In the genomic region with DNA sequence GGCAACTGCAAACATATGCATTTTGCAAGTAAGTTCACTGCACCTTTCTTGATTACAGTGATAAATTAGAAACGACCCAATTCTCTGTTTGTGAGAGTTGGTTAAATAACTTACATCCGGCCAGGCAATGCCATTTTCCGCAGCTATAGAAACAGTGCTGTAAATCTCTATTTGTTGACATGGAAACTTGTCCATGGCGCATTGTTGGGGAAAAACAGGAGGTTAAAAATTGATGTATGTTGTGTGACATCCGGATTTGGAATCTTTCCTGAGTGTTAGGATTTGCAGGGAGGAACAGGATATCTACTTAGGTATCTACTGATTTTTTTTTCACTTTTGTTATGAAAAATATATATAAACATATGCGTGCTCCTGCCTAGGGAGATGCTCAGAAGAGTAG, we compare ENCODE assay signal across 16 cellular contexts.
DNase-seq lines count a peak whose midpoint lies in the region; ATAC-seq and TF ChIP-seq lines count a peak whose summit lies in the region.
"Had no signal": no experiment of that assay in that cellular context is flagged by ENCODE, and none has a peak within 500 bp of the region (broad histone marks: within the 10 kb centered on the region; RNA-seq: fewer than 3 reads in every experiment).

No MANE protein-coding gene starts in this region.

- intact Hi-C loops in adrenal gland (cut with DNase I), result no loop called here

- H3K9me3 ChIP-seq in adrenal gland (replicated peaks in 1 of 3), result no peaks in the 10 kb centered on the region
- H3K9me3 ChIP-seq: A549; BLaER1 treated with 17β-estradiol and CSF1 and Interleukin-3, amounts not matched to agents 10 nM and 100 nM; Caco-2 had no signal

- TF ChIP-seq CTCF in adrenal gland (IDR thresholded peaks at IDR 0.05), result no peak

- WGBS in adrenal gland, 4 donors, result 61 to 62% (median 62%) methylated on average over 6 of the region's 6 CpGs

- H3K4me3 ChIP-seq in adrenal gland, result no peak overlapping the region
- H3K4me3 ChIP-seq: A549; BLaER1 treated with 17β-estradiol and CSF1 and Interleukin-3, amounts not matched to agents 10 nM and 100 nM had no signal

- H3K27me3 ChIP-seq in adrenal gland, result no peaks in the 10 kb centered on the region
- H3K27me3 ChIP-seq: BLaER1 treated with 17β-estradiol and CSF1 and Interleukin-3, amounts not matched to agents 10 nM and 100 nM had no signal

- no peaks in the 10 kb centered on the region for H3K4me1 ChIP-seq in adrenal gland (replicated peaks in 1 of 2)
- H3K4me1 ChIP-seq: A549; BLaER1 treated with 17β-estradiol and CSF1 and Interleukin-3, amounts not matched to agents 10 nM and 100 nM had no signal

- no peak for ATAC-seq in SK-N-SH treated with all-trans-retinoic acid at 6 μM for 48 hours
- ATAC-seq: A549; CD8-positive, alpha-beta T cell had no signal

- no peak overlapping the region for H3K27ac ChIP-seq in adrenal gland
- H3K27ac ChIP-seq: 22Rv1; A549; BLaER1 treated with 17β-estradiol and CSF1 and Interleukin-3, amounts not matched to agents 10 nM and 100 nM; C4-2B had no signal

- DNase-seq in DMS153 (lab: John Stamatoyannopoulos, UW), result peak; percentile 16
- DNase-seq in DMS153 treated with DMSO at 0.1 percent for 48 hours (lab: John Stamatoyannopoulos, UW; ENCODE audit: unreplicated experiment), result no peak
- peak; percentile 33 to 77 for DNase-seq in dermis microvascular lymphatic vessel endothelial cell (ENCODE audit: low read depth in 2 of 2)
- DNase-seq in adrenal gland, result no peak
- DNase-seq: AML-193; Caco-2; Calu3; CD4-positive, alpha-beta T cell; CD8-positive, alpha-beta T cell; DMS79 treated with DMSO at 0.1 percent for 48 hours; GF-D8 had no signal

- no peak for TF ChIP-seq POLR2A in adrenal gland (IDR thresholded peaks at IDR 0.05)

- no peaks in the 10 kb centered on the region for H3K36me3 ChIP-seq in adrenal gland (replicated peaks in 1 of 2)
- H3K36me3 ChIP-seq: BLaER1 treated with 17β-estradiol and CSF1 and Interleukin-3, amounts not matched to agents 10 nM and 100 nM had no signal

TF ChIP-seq in SK-N-SH treated with all-trans-retinoic acid at 6 μM for 48 hours, 23 proteins besides CTCF, POLR2A, EP300 and RAD21:
- TF ChIP-seq ZNF565 (CRISPR knock-in tag; conservative IDR thresholded peaks at IDR 0.05; ENCODE audit: low read depth), result no peak
- TF ChIP-seq, protein P1, sequence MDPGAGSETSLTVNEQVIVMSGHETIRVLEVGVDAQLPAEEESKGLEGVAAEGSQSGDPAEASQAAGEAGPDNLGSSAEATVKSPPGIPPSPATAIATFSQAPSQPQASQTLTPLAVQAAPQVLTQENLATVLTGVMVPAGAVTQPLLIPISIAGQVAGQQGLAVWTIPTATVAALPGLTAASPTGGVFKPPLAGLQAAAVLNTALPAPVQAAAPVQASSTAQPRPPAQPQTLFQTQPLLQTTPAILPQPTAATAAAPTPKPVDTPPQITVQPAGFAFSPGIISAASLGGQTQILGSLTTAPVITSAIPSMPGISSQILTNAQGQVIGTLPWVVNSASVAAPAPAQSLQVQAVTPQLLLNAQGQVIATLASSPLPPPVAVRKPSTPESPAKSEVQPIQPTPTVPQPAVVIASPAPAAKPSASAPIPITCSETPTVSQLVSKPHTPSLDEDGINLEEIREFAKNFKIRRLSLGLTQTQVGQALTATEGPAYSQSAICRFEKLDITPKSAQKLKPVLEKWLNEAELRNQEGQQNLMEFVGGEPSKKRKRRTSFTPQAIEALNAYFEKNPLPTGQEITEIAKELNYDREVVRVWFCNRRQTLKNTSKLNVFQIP (CRISPR knock-in tag; IDR thresholded peaks at IDR 0.05; ENCODE audit: borderline replicate concordance, low read depth), result no peak
- no peak for TF ChIP-seq ZFP3 (CRISPR knock-in tag; IDR thresholded peaks at IDR 0.05)
- no peak for TF ChIP-seq CSRNP3 (CRISPR knock-in tag; IDR thresholded peaks at IDR 0.05)
- TF ChIP-seq, protein P2, sequence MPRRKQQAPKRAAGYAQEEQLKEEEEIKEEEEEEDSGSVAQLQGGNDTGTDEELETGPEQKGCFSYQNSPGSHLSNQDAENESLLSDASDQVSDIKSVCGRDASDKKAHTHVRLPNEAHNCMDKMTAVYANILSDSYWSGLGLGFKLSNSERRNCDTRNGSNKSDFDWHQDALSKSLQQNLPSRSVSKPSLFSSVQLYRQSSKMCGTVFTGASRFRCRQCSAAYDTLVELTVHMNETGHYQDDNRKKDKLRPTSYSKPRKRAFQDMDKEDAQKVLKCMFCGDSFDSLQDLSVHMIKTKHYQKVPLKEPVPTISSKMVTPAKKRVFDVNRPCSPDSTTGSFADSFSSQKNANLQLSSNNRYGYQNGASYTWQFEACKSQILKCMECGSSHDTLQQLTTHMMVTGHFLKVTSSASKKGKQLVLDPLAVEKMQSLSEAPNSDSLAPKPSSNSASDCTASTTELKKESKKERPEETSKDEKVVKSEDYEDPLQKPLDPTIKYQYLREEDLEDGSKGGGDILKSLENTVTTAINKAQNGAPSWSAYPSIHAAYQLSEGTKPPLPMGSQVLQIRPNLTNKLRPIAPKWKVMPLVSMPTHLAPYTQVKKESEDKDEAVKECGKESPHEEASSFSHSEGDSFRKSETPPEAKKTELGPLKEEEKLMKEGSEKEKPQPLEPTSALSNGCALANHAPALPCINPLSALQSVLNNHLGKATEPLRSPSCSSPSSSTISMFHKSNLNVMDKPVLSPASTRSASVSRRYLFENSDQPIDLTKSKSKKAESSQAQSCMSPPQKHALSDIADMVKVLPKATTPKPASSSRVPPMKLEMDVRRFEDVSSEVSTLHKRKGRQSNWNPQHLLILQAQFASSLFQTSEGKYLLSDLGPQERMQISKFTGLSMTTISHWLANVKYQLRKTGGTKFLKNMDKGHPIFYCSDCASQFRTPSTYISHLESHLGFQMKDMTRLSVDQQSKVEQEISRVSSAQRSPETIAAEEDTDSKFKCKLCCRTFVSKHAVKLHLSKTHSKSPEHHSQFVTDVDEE (CRISPR knock-in tag; IDR thresholded peaks at IDR 0.05), result no peak
- no peak for TF ChIP-seq ARNTL (CRISPR knock-in tag; IDR thresholded peaks at IDR 0.05; ENCODE audit: borderline replicate concordance, low read depth)
- no peak for TF ChIP-seq CSDC2 (CRISPR knock-in tag; IDR thresholded peaks at IDR 0.05)
- TF ChIP-seq CREB5 (CRISPR knock-in tag; IDR thresholded peaks at IDR 0.05; ENCODE audit: low read depth), result no peak
- TF ChIP-seq ZC3H10 (CRISPR knock-in tag; IDR thresholded peaks at IDR 0.05), result no peak
- TF ChIP-seq TCF4 (CRISPR knock-in tag; IDR thresholded peaks at IDR 0.05; ENCODE audit: borderline replicate concordance), result no peak
- no peak for TF ChIP-seq ESRRG (CRISPR knock-in tag; IDR thresholded peaks at IDR 0.05)
- no peak for TF ChIP-seq OSR1 (CRISPR knock-in tag; IDR thresholded peaks at IDR 0.05)
- no peak for TF ChIP-seq ZFP30 (CRISPR knock-in tag; IDR thresholded peaks at IDR 0.05)
- no peak for TF ChIP-seq PPARA (CRISPR knock-in tag; IDR thresholded peaks at IDR 0.05; ENCODE audit: borderline replicate concordance)
- no peak for TF ChIP-seq GLIS3 (CRISPR knock-in tag; IDR thresholded peaks at IDR 0.05)
- TF ChIP-seq, protein P3, sequence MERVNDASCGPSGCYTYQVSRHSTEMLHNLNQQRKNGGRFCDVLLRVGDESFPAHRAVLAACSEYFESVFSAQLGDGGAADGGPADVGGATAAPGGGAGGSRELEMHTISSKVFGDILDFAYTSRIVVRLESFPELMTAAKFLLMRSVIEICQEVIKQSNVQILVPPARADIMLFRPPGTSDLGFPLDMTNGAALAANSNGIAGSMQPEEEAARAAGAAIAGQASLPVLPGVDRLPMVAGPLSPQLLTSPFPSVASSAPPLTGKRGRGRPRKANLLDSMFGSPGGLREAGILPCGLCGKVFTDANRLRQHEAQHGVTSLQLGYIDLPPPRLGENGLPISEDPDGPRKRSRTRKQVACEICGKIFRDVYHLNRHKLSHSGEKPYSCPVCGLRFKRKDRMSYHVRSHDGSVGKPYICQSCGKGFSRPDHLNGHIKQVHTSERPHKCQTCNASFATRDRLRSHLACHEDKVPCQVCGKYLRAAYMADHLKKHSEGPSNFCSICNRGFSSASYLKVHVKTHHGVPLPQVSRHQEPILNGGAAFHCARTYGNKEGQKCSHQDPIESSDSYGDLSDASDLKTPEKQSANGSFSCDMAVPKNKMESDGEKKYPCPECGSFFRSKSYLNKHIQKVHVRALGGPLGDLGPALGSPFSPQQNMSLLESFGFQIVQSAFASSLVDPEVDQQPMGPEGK (CRISPR knock-in tag; IDR thresholded peaks at IDR 0.05; ENCODE audit: borderline replicate concordance), result no peak
- no peak for TF ChIP-seq BACH2 (CRISPR knock-in tag; IDR thresholded peaks at IDR 0.05; ENCODE audit: borderline replicate concordance)
- TF ChIP-seq ISL1 (CRISPR knock-in tag; IDR thresholded peaks at IDR 0.05), result no peak
- TF ChIP-seq TOX (CRISPR knock-in tag; IDR thresholded peaks at IDR 0.05; ENCODE audit: borderline replicate concordance), result no peak
TF ChIP-seq in SK-N-SH treated with all-trans-retinoic acid at 6 μM for 48 hours: peak in this region for 0.

Comparison
In these comparisons a context has a peak if more than half of its experiments do, and no peak if none do; other contexts are left out.
1. DNase-seq: peak in DMS153 (single experiment) and dermis microvascular lymphatic vessel endothelial cell (2 of 2); none in DMS153 treated with DMSO at 0.1 percent for 48 hours (single experiment) and adrenal gland (0 of 7).